In the genomic region with DNA sequence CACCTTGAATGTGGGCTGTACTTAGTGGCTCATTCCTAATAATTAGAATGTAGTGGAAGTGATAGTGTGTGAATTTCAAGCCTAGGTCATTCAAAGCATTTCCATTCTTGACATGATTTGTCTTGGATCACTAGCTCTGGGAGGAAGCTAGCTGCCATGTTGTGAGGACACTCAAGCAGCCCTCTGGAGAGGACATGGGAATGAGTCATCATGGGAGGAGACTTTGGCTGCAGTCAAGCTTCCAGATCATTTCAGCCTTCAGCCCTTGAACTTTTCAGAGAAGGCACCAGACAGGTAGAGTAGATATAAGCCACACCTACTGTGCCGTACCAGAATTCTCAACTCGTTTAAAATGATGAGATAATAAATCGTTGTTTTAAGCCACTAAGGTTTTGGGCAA, we compare ENCODE assay signal across 23 cellular contexts.
DNase-seq lines count a peak whose midpoint lies in the region; TF ChIP-seq lines count a peak whose summit lies in the region.
"Had no signal": no experiment of that assay in that cellular context is flagged by ENCODE, and none has a peak within 500 bp of the region (broad histone marks: within the 10 kb centered on the region; RNA-seq: fewer than 3 reads in every experiment).

No MANE protein-coding gene starts in this region.

- H3K4me3 ChIP-seq in mammary epithelial cell (replicated peaks in 1 of 3; ENCODE audit: insufficient read depth in 1 of 3, low read depth in 2 of 3, low read length in 3 of 3) (no peak overlapping the region), brain microvascular endothelial cell (ENCODE audit: low read depth, low read length) (no peak overlapping the region), esophagus squamous epithelium (no peak overlapping the region)
- H3K4me3 ChIP-seq: BLaER1 treated with 17β-estradiol and CSF1 and Interleukin-3, amounts not matched to agents 10 nM and 100 nM; Peyer's patch; SK-N-MC had no signal

- H3K4me1 ChIP-seq in mammary epithelial cell (ENCODE audit: insufficient read depth, low read length): peaks cover 11% of the 10 kb centered on the region
- H3K4me1 ChIP-seq in esophagus squamous epithelium: no peaks in the 10 kb centered on the region
- H3K4me1 ChIP-seq: Caco-2, Peyer's patch had no signal

- WGBS in mammary epithelial cell (ENCODE audit: low coverage, missing lambda C conversion rate): 100% methylated on average over 3 of the region's 3 CpGs
- WGBS in esophagus squamous epithelium, 2 donors: 90 to 100% methylated on average over 3 of the region's 3 CpGs

- intact Hi-C loops in MCF 10A (cut with micrococcal nuclease): no loop called here
- intact Hi-C loops in mammary epithelial cell (cut with micrococcal nuclease): no loop called here
- intact Hi-C loops in esophagus squamous epithelium (cut with DNase I): no loop called here

- no peaks in the 10 kb centered on the region for H4K20me1 ChIP-seq in mammary epithelial cell (ENCODE audit: insufficient read depth, low read length)
- H4K20me1 ChIP-seq: BLaER1 treated with 17β-estradiol and CSF1 and Interleukin-3, amounts not matched to agents 10 nM and 100 nM had no signal

- CTCF ChIA-PET in MCF 10A (lab: Yijun Ruan, JAX) (interaction anchor here (0.7 kb wide), 1 partner anchor 74 kb away, joined by 3 read pairs; no protein-coding TSS in a partner anchor), mammary epithelial cell (lab: Charles Lee; ENCODE audit: low non-redundant PET) (no interaction called here)

- BruUV-seq in MCF 10A (replicated peaks; lab: Mats Ljungman, UMichigan): no TSS peak
- no TSS peak for BruUV-seq in mammary epithelial cell (replicated peaks; lab: Mats Ljungman, UMichigan)

- H3K9ac ChIP-seq in mammary epithelial cell (ENCODE audit: insufficient read depth, low read length): no peak overlapping the region
- H3K9ac ChIP-seq: BLaER1 treated with 17β-estradiol and CSF1 and Interleukin-3, amounts not matched to agents 10 nM and 100 nM; KMS-11 had no signal

- H3K79me2 ChIP-seq in mammary epithelial cell (ENCODE audit: insufficient read depth, low read length): no peaks in the 10 kb centered on the region

- H3K9me3 ChIP-seq in mammary epithelial cell (replicated peaks; ENCODE audit: insufficient read depth, low read length): peaks cover 7% of the 10 kb centered on the region
- peaks cover 0 to 12% (median 0%) of the 10 kb centered on the region in 3 donors for H3K9me3 ChIP-seq in esophagus squamous epithelium

- H3K36me3 ChIP-seq in mammary epithelial cell (ENCODE audit: insufficient read depth, low read length) (no peaks in the 10 kb centered on the region), brain microvascular endothelial cell (replicated peaks) (no peaks in the 10 kb centered on the region), esophagus squamous epithelium (no peaks in the 10 kb centered on the region)
- H3K36me3 ChIP-seq: BLaER1 treated with 17β-estradiol and CSF1 and Interleukin-3, amounts not matched to agents 10 nM and 100 nM; Peyer's patch had no signal

- no peak overlapping the region for H3K27ac Mint-ChIP-seq in MCF 10A (ENCODE audit: low read depth, unreplicated experiment)
- H3K27ac Mint-ChIP-seq: CD4-positive, alpha-beta T cell; IgD-negative memory B cell had no signal

- H3K27ac ChIP-seq in mammary epithelial cell (ENCODE audit: insufficient read depth, low read depth, low read length) (no peak overlapping the region), brain microvascular endothelial cell (no peak overlapping the region), esophagus squamous epithelium (no peak overlapping the region)
- H3K27ac ChIP-seq: BLaER1 treated with 17β-estradiol and CSF1 and Interleukin-3, amounts not matched to agents 10 nM and 100 nM; HL-60; KMS-11; Peyer's patch; SK-N-MC had no signal

- no peak overlapping the region for H3K4me3 Mint-ChIP-seq in MCF 10A (ENCODE audit: unreplicated experiment)
- H3K4me3 Mint-ChIP-seq: CD4-positive, alpha-beta T cell; IgD-negative memory B cell had no signal

- H3K27me3 Mint-ChIP-seq in MCF 10A (ENCODE audit: insufficient read depth, unreplicated experiment): no peaks in the 10 kb centered on the region
- H3K27me3 Mint-ChIP-seq: CD4-positive, alpha-beta T cell; IgD-negative memory B cell had no signal

- TF ChIP-seq POLR2A in esophagus squamous epithelium (IDR thresholded peaks at IDR 0.05): no peak

- dilution Hi-C loops in mammary epithelial cell (cut with HindIII; ENCODE audit: low sequenced_read_pairs): no loop called here

- H3K4me1 Mint-ChIP-seq in MCF 10A (ENCODE audit: insufficient read depth, unreplicated experiment): no peaks in the 10 kb centered on the region

- H3K4me2 ChIP-seq in mammary epithelial cell (ENCODE audit: insufficient read depth, low read depth, low read length): no peak overlapping the region
- H3K4me2 ChIP-seq: BLaER1 treated with 17β-estradiol and CSF1 and Interleukin-3, amounts not matched to agents 10 nM and 100 nM; KMS-11 had no signal

- TF ChIP-seq CTCF in MCF 10A (IDR thresholded peaks at IDR 0.05; ENCODE audit: unreplicated experiment) (no peak), mammary epithelial cell (conservative IDR thresholded peaks at IDR 0.05 in 1 of 2, IDR thresholded peaks at IDR 0.05 in 1 of 2; ENCODE audit: extremely low read depth in 1 of 2, insufficient read depth in 1 of 2, low read depth in 1 of 2, low read length in 2 of 2) (no peak), brain microvascular endothelial cell (IDR thresholded peaks at IDR 0.05; ENCODE audit: low read depth, low read length, missing control alignments) (no peak), esophagus squamous epithelium (IDR thresholded peaks at IDR 0.05) (no peak)

- H3K9me3 Mint-ChIP-seq in MCF 10A (ENCODE audit: unreplicated experiment): peaks cover 2% of the 10 kb centered on the region

- DNase-seq in MCF 10A (ENCODE audit: unreplicated experiment) (peak; percentile 9), mammary epithelial cell (no peak), NCI-H69 (lab: John Stamatoyannopoulos, UW) (peak; percentile 8), kidney tubule cell (ENCODE audit: low spot score) (peak; percentile 18), brain microvascular endothelial cell (no peak), esophagus squamous epithelium (lab: John Stamatoyannopoulos, UW) (no peak)
- no peak for DNase-seq in activated effector memory CD4-positive, alpha-beta T cell treated with Interleukin-2 at 50 U/mL for 16 hours
- DNase-seq: AML-193; Caco-2; CD4-positive, alpha-beta T cell; DMS79 treated with DMSO at 0.1 percent for 48 hours; HCEC 1CT; NCI-H1105 treated with DMSO at 0.1 percent for 48 hours; NCI-H2029; NCI-H446 treated with DMSO at 0.1 percent for 48 hours; NCI-H526 treated with DMSO at 0.1 percent for 48 hours; Peyer's patch; SIG-M5 had no signal

- H2AFZ ChIP-seq in mammary epithelial cell (ENCODE audit: low read depth, low read length): no peak overlapping the region

- POLR2A ChIA-PET in MCF 10A (lab: Yijun Ruan, JAX): interaction anchor here (0.7 kb wide), 1 partner anchor 47 kb away, joined by 4 read pairs; no protein-coding TSS in a partner anchor

- in situ Hi-C loops in mammary epithelial cell (cut with MboI; ENCODE audit: low sequenced_read_pairs in 2 of 2) (no loop called here), brain microvascular endothelial cell (cut with HindIII; ENCODE audit: low pct_ligation_motif_present, low sequenced_read_pairs) (no loop called here)

- H3K36me3 Mint-ChIP-seq in MCF 10A (ENCODE audit: insufficient read depth, unreplicated experiment): no peaks in the 10 kb centered on the region

- H3K27me3 ChIP-seq in mammary epithelial cell (ENCODE audit: insufficient read depth, low read length) (no peaks in the 10 kb centered on the region), brain microvascular endothelial cell (replicated peaks) (no peaks in the 10 kb centered on the region), esophagus squamous epithelium (no peaks in the 10 kb centered on the region)
- H3K27me3 ChIP-seq: BLaER1 treated with 17β-estradiol and CSF1 and Interleukin-3, amounts not matched to agents 10 nM and 100 nM; Peyer's patch had no signal

Comparison
In these comparisons a context has a peak if more than half of its experiments do, and no peak if none do; other contexts are left out.
1. DNase-seq: peak in MCF 10A (single experiment), NCI-H69 (single experiment) and kidney tubule cell (single experiment); none in mammary epithelial cell (single experiment), brain microvascular endothelial cell (single experiment), esophagus squamous epithelium (single experiment) and activated effector memory CD4-positive, alpha-beta T cell treated with Interleukin-2 at 50 U/mL for 16 hours (single experiment).